ENCODE assay signal across 25 cellular contexts in genomic region chr5:168853972-168854371, GRCh38.
"Had no signal": no experiment of that assay in that cellular context is flagged by ENCODE, and none has a peak within 500 bp of the region (broad histone marks: within the 10 kb centered on the region; RNA-seq: fewer than 3 reads in every experiment).

No MANE protein-coding gene starts in this region.

- FAIRE-seq: endothelial cell of umbilical vein, kidney had no signal

- H3K9me3 ChIP-seq: gastrocnemius medialis, mucosa of descending colon, prostate gland, right atrium auricular region, suprapubic skin, transverse colon, vagina had no signal

- H3K9me3 Mint-ChIP-seq: natural killer cell treated with Interleukin-12 subunit alpha and Interleukin-12 subunit beta and Interleukin-15 and Interleukin-18, amount 100 ng/mL, for 72 hours; stimulated activated effector memory CD8-positive, alpha-beta T cell treated with anti-CD3 and anti-CD28 coated beads, Interleukin-12 subunit alpha, Interleukin-12 subunit beta, amount 100 ng/mL, for 72 hours had no signal

- H3K36me3 ChIP-seq: gastrocnemius medialis, prostate gland, right atrium auricular region, suprapubic skin, transverse colon, vagina had no signal

- H3K4me1 Mint-ChIP-seq: naive B cell had no signal

- H3K4me3 ChIP-seq: coronary artery, gastrocnemius medialis, lung, mucosa of descending colon, prostate gland, right atrium auricular region, suprapubic skin, transverse colon, vagina had no signal

- H3K4me1 ChIP-seq: gastrocnemius medialis, prostate gland, right atrium auricular region, suprapubic skin, transverse colon, vagina had no signal

- H3K27ac Mint-ChIP-seq: mesothelial cell of epicardium; naive B cell; natural killer cell treated with Interleukin-12 subunit alpha and Interleukin-12 subunit beta and Interleukin-15 and Interleukin-18, amount 100 ng/mL, for 72 hours; stimulated activated effector memory CD8-positive, alpha-beta T cell treated with anti-CD3 and anti-CD28 coated beads, Interleukin-12 subunit alpha, Interleukin-12 subunit beta, amount 100 ng/mL, for 72 hours had no signal

- DNase-seq: dermis blood vessel endothelial cell; effector memory CD4-positive, alpha-beta T cell; gastrocnemius medialis; head of caudate nucleus; kidney; mesenchymal stem cell; mucosa of descending colon; naive B cell; stimulated activated CD4-positive, alpha-beta T cell treated with anti-CD3 and anti-CD28 coated beads, Interleukin-2, amount 100 ng/mL, for 24 hours; stimulated activated CD4-positive, alpha-beta T cell treated with anti-CD3 and anti-CD28 coated beads, Interleukin-4, amount 100 ng/mL, for 24 hours; stimulated activated naive CD4-positive, alpha-beta T cell treated with Interleukin-2 at 50 U/mL for 16 hours; transverse colon had no signal

- H3K27me3 ChIP-seq: gastrocnemius medialis, right atrium auricular region, suprapubic skin, transverse colon, vagina had no signal

- H3K36me3 Mint-ChIP-seq: naive B cell; natural killer cell treated with Interleukin-12 subunit alpha and Interleukin-12 subunit beta and Interleukin-15 and Interleukin-18, amount 100 ng/mL, for 72 hours; stimulated activated effector memory CD8-positive, alpha-beta T cell treated with anti-CD3 and anti-CD28 coated beads, Interleukin-12 subunit alpha, Interleukin-12 subunit beta, amount 100 ng/mL, for 72 hours had no signal

- H3K4me3 Mint-ChIP-seq: mesothelial cell of epicardium; naive B cell; natural killer cell treated with Interleukin-12 subunit alpha and Interleukin-12 subunit beta and Interleukin-15 and Interleukin-18, amount 100 ng/mL, for 72 hours; neural crest cell; stimulated activated effector memory CD8-positive, alpha-beta T cell treated with anti-CD3 and anti-CD28 coated beads, Interleukin-12 subunit alpha, Interleukin-12 subunit beta, amount 100 ng/mL, for 72 hours had no signal

- ATAC-seq: gastrocnemius medialis; left lobe of liver; mucosa of descending colon; natural killer cell treated with Interleukin-12 subunit alpha and Interleukin-12 subunit beta and Interleukin-15 and Interleukin-18, amount 100 ng/mL, for 72 hours; sciatic nerve; stimulated activated effector memory CD8-positive, alpha-beta T cell treated with anti-CD3 and anti-CD28 coated beads, Interleukin-12 subunit alpha, Interleukin-12 subunit beta, amount 100 ng/mL, for 72 hours had no signal
